In the genomic region with DNA sequence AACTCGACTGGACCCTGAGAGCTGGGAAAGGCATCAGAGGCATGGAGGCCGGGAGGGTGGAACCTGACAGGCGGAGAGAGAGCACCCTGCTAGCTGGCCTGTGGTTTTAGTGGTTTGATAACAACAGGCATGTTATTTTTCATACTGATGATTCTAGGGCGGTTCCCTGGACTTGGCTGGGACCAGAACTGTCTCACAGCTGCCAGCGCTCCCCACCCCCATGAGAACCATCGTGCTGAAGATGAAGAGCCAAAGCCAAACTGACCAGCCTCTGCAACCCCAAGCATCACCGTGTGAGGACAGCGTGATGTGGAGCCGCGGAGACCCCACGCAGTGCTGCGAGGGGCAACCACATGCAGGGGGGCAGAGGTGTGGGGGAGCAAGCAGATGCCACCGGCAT, we compare ENCODE assay signal across 11 cellular contexts. TPM values are rescaled to one million over a fixed set of nuclear protein-coding genes. Genes with fewer than 3 reads are reported as not detected.
DNase-seq lines count a peak whose midpoint lies in the region; ATAC-seq, FAIRE-seq and TF ChIP-seq lines count a peak whose summit lies in the region.
"Had no signal": no experiment of that assay in that cellular context is flagged by ENCODE, and none has a peak within 500 bp of the region (broad histone marks: within the 10 kb centered on the region; RNA-seq: fewer than 3 reads in every experiment).

No MANE protein-coding gene starts in this region.

- H2AFZ ChIP-seq in astrocyte (ENCODE audit: low read depth, low read length), result no peak overlapping the region

- H3K79me2 ChIP-seq in astrocyte (ENCODE audit: insufficient read depth, low read length), result peaks cover 17% of the 10 kb centered on the region

- H3K36me3 Mint-ChIP-seq in CD8-positive, alpha-beta T cell, result no peaks in the 10 kb centered on the region
- peaks cover 9% of the 10 kb centered on the region for H3K36me3 Mint-ChIP-seq in astrocyte (ENCODE audit: low read depth, unreplicated experiment)
- no peaks in the 10 kb centered on the region for H3K36me3 Mint-ChIP-seq in activated CD4-positive, alpha-beta memory T cell treated with anti-CD3 and anti-CD28 coated beads for 36 hours
- H3K36me3 Mint-ChIP-seq: CD14-positive monocyte had no signal

- DNase-seq in CD8-positive, alpha-beta T cell, result no peak
- DNase-seq in astrocyte (ENCODE audit: low read depth), result peak; percentile 88
- DNase-seq in cardiac septum (ENCODE audit: low spot score), result peak; percentile 82
- DNase-seq in COR-L47 (lab: John Stamatoyannopoulos, UW), result no peak
- no peak for DNase-seq in activated CD4-positive, alpha-beta memory T cell treated with anti-CD3 and anti-CD28 coated beads for 36 hours
- DNase-seq in effector CD8-positive, alpha-beta T cell (lab: John Stamatoyannopoulos, UW), result no peak
- DNase-seq in AG08396 (ENCODE audit: low spot score), result no peak
- DNase-seq: dermis blood vessel endothelial cell, NCI-H146 had no signal

- POLR2A ChIA-PET in CD8-positive, alpha-beta T cell (lab: Charles Lee), result interaction anchor here (1.2 to 2.1 kb wide), 2 partner anchors 11 to 122 kb away, joined by 3 to 15 read pairs; no protein-coding TSS in a partner anchor
- POLR2A ChIA-PET in activated CD4-positive, alpha-beta memory T cell treated with anti-CD3 and anti-CD28 coated beads for 36 hours (lab: Charles Lee), result interaction anchor here (1.4 kb wide), 2 partner anchors 10 to 124 kb away, joined by 3 to 9 read pairs; no protein-coding TSS in a partner anchor

- peaks cover 11% of the 10 kb centered on the region for H3K4me1 Mint-ChIP-seq in CD8-positive, alpha-beta T cell (ENCODE audit: low read depth)
- peaks cover 20% of the 10 kb centered on the region for H3K4me1 Mint-ChIP-seq in astrocyte (ENCODE audit: low read depth, unreplicated experiment)
- peaks cover 3% of the 10 kb centered on the region for H3K4me1 Mint-ChIP-seq in activated CD4-positive, alpha-beta memory T cell treated with anti-CD3 and anti-CD28 coated beads for 36 hours (ENCODE audit: low read depth)

- no peaks in the 10 kb centered on the region for H3K36me3 ChIP-seq in CD8-positive, alpha-beta T cell (ENCODE audit: insufficient read depth, low read length)
- H3K36me3 ChIP-seq in astrocyte (ENCODE audit: insufficient read depth, low read length), result peaks cover 5% of the 10 kb centered on the region
- H3K36me3 ChIP-seq in rectal smooth muscle tissue (ENCODE audit: control insufficient read depth, insufficient read depth, low read length), result peaks cover 11% of the 10 kb centered on the region

- intact Hi-C loops in CD8-positive, alpha-beta T cell (cut with DNase I, micrococcal nuclease), result no loop called here
- intact Hi-C loops in cardiac septum (cut with DNase I), result loop anchor here (5.0 kb wide), 1 partner anchor 35 kb away; no protein-coding TSS in a partner anchor
- intact Hi-C loops in activated CD4-positive, alpha-beta memory T cell treated with anti-CD3 and anti-CD28 coated beads for 36 hours (cut with micrococcal nuclease), result loop anchor here (10.0 kb wide), 1 partner anchor 58 kb away; no protein-coding TSS in a partner anchor

- peak overlapping the region; percentile 25 for H3K4me2 ChIP-seq in astrocyte (ENCODE audit: low read length)

- no peak for TF ChIP-seq CTCF in CD8-positive, alpha-beta T cell (IDR thresholded peaks at IDR 0.05)
- TF ChIP-seq CTCF in astrocyte (IDR thresholded peaks at IDR 0.05; ENCODE audit: insufficient read depth, low read depth, low read length), result no peak

- no peaks in the 10 kb centered on the region for H3K27me3 Mint-ChIP-seq in CD8-positive, alpha-beta T cell (ENCODE audit: low read depth)
- no peaks in the 10 kb centered on the region for H3K27me3 Mint-ChIP-seq in astrocyte (ENCODE audit: low read depth, unreplicated experiment)
- H3K27me3 Mint-ChIP-seq in activated CD4-positive, alpha-beta memory T cell treated with anti-CD3 and anti-CD28 coated beads for 36 hours, result no peaks in the 10 kb centered on the region

- H3K4me3 ChIP-seq in CD8-positive, alpha-beta T cell (ENCODE audit: low read depth, low read length), result no peak overlapping the region
- H3K4me3 ChIP-seq in astrocyte (ENCODE audit: insufficient read depth, low read depth, low read length) (no peak overlapping the region), rectal smooth muscle tissue (ENCODE audit: low read length) (no peak overlapping the region)

- no peaks in the 10 kb centered on the region for H3K9me3 Mint-ChIP-seq in CD8-positive, alpha-beta T cell
- H3K9me3 Mint-ChIP-seq in astrocyte (ENCODE audit: unreplicated experiment), result no peaks in the 10 kb centered on the region
- no peaks in the 10 kb centered on the region for H3K9me3 Mint-ChIP-seq in activated CD4-positive, alpha-beta memory T cell treated with anti-CD3 and anti-CD28 coated beads for 36 hours

- no peak for ATAC-seq in CD8-positive, alpha-beta T cell

- no peak for FAIRE-seq in astrocyte (lab: Jason Lieb, UNC)

- peaks cover 28% of the 10 kb centered on the region for H3K4me1 ChIP-seq in CD8-positive, alpha-beta T cell (ENCODE audit: insufficient read depth, low read length)
- H3K4me1 ChIP-seq in astrocyte (ENCODE audit: insufficient read depth, low read length) (peaks cover 19% of the 10 kb centered on the region), rectal smooth muscle tissue (ENCODE audit: control insufficient read depth, insufficient read depth, low read length) (peaks cover 48% of the 10 kb centered on the region)

- H3K9me3 ChIP-seq in CD8-positive, alpha-beta T cell (ENCODE audit: low read length), result no peaks in the 10 kb centered on the region
- no peaks in the 10 kb centered on the region for H3K9me3 ChIP-seq in astrocyte (ENCODE audit: insufficient read depth, low read depth, low read length)

- H3K27ac Mint-ChIP-seq in CD8-positive, alpha-beta T cell, result peak overlapping the region; percentile 78
- H3K27ac Mint-ChIP-seq in astrocyte (ENCODE audit: unreplicated experiment), result peak overlapping the region; percentile 38
- H3K27ac Mint-ChIP-seq in activated CD4-positive, alpha-beta memory T cell treated with anti-CD3 and anti-CD28 coated beads for 36 hours, result no peak overlapping the region
- H3K27ac Mint-ChIP-seq: CD14-positive monocyte had no signal

- H3K4me3 Mint-ChIP-seq in CD8-positive, alpha-beta T cell, result no peak overlapping the region
- H3K4me3 Mint-ChIP-seq in astrocyte (ENCODE audit: unreplicated experiment), result peak overlapping the region; percentile 50
- H3K4me3 Mint-ChIP-seq in activated CD4-positive, alpha-beta memory T cell treated with anti-CD3 and anti-CD28 coated beads for 36 hours, result no peak overlapping the region
- H3K4me3 Mint-ChIP-seq: CD14-positive monocyte had no signal

- H3K9ac ChIP-seq in astrocyte (ENCODE audit: low read length), result no peak overlapping the region
- H3K9ac ChIP-seq in rectal smooth muscle tissue (ENCODE audit: low read length), result peak overlapping the region; percentile 18

- CTCF ChIA-PET in CD8-positive, alpha-beta T cell (lab: Charles Lee), result interaction anchor here (1.0 to 6.2 kb wide), 33 partner anchors 8 to 246 kb away, joined by 3 to 71 read pairs (median 7); a partner anchor contains a TSS
- CTCF ChIA-PET in activated CD4-positive, alpha-beta memory T cell treated with anti-CD3 and anti-CD28 coated beads for 36 hours (lab: Charles Lee), result interaction anchor here (1.0 to 3.7 kb wide), 14 partner anchors 11 to 229 kb away, joined by 3 to 42 read pairs (median 6); a partner anchor contains a TSS

- H3K27ac ChIP-seq in CD8-positive, alpha-beta T cell (ENCODE audit: low read depth, low read length), result no peak overlapping the region
- no peak overlapping the region for H3K27ac ChIP-seq in astrocyte (ENCODE audit: low read depth, low read length)
- H3K27ac ChIP-seq in rectal smooth muscle tissue (ENCODE audit: low read depth, low read length), result peak overlapping the region; percentile 84

- H4K20me1 ChIP-seq in astrocyte (ENCODE audit: insufficient read depth, low read length), result peaks cover 64% of the 10 kb centered on the region

- no peaks in the 10 kb centered on the region for H3K27me3 ChIP-seq in CD8-positive, alpha-beta T cell (ENCODE audit: insufficient read depth, low read length)
- H3K27me3 ChIP-seq in astrocyte (ENCODE audit: insufficient read depth, low read length) (no peaks in the 10 kb centered on the region), rectal smooth muscle tissue (ENCODE audit: control insufficient read depth, insufficient read depth, low read length) (no peaks in the 10 kb centered on the region)

RNA-seq across cellular contexts. Expression of a gene that starts 28.5 kb away (rescaled TPM):
- total RNA-seq in CD8-positive, alpha-beta T cell, result 10 to 100 TPM; 23.9 to 27.8 TPM
- total RNA-seq in astrocyte (177 and 179 TPM in 2 replicates), cardiac septum (666 TPM)
- 1 to 10 TPM; 7.5 to 8.0 TPM for total RNA-seq in activated CD4-positive, alpha-beta memory T cell treated with anti-CD3 and anti-CD28 coated beads for 36 hours

RNA-seq across cellular contexts. Expression of a gene that starts 38.7 kb away (rescaled TPM):
- total RNA-seq in CD8-positive, alpha-beta T cell, result not detected
- total RNA-seq in astrocyte (not detected in 2 replicates), cardiac septum (1.9 TPM)
- 1 to 10 TPM; 1.1 to 2.3 TPM for total RNA-seq in activated CD4-positive, alpha-beta memory T cell treated with anti-CD3 and anti-CD28 coated beads for 36 hours
- total RNA-seq: dermis blood vessel endothelial cell had no signal

RNA-seq across cellular contexts. Expression of a gene that starts 44.1 kb away (rescaled TPM):
- total RNA-seq in CD8-positive, alpha-beta T cell, result 100 to 1,000 TPM; 316 to 336 TPM
- total RNA-seq in astrocyte (45.5 and 47.2 TPM in 2 replicates), cardiac septum (60.7 TPM)
- 10 to 100 TPM; 53.4 to 56.6 TPM for total RNA-seq in activated CD4-positive, alpha-beta memory T cell treated with anti-CD3 and anti-CD28 coated beads for 36 hours

RNA-seq across cellular contexts. Expression of a gene that starts 44.3 kb away (rescaled TPM):
- total RNA-seq in CD8-positive, alpha-beta T cell, result 10 to 100 TPM; 40.3 to 43.1 TPM
- total RNA-seq in astrocyte (24.3 and 26.0 TPM in 2 replicates), cardiac septum (21.4 TPM)
- total RNA-seq in activated CD4-positive, alpha-beta memory T cell treated with anti-CD3 and anti-CD28 coated beads for 36 hours, result 10 to 100 TPM; 29.1 to 29.2 TPM

RNA-seq across cellular contexts. Expression of a gene that starts 54.8 kb away (rescaled TPM):
- 100 to 1,000 TPM; 621 to 637 TPM for total RNA-seq in CD8-positive, alpha-beta T cell
- 143 and 176 TPM in 2 replicates for total RNA-seq in astrocyte
- 98.0 TPM for total RNA-seq in cardiac septum
- 100 to 1,000 TPM; 299 TPM for total RNA-seq in activated CD4-positive, alpha-beta memory T cell treated with anti-CD3 and anti-CD28 coated beads for 36 hours

Comparison
In these comparisons a context has a peak if more than half of its experiments do, and no peak if none do; other contexts are left out.
1. DNase-seq: peak in astrocyte (single experiment) and cardiac septum (single experiment); none in CD8-positive, alpha-beta T cell (0 of 7), COR-L47 (single experiment), activated CD4-positive, alpha-beta memory T cell treated with anti-CD3 and anti-CD28 coated beads for 36 hours (single experiment), effector CD8-positive, alpha-beta T cell (single experiment) and AG08396 (single experiment).
2. intact Hi-C loops: an anchor here in cardiac septum (5.0 kb wide) and activated CD4-positive, alpha-beta memory T cell treated with anti-CD3 and anti-CD28 coated beads for 36 hours (10.0 kb wide); none called in CD8-positive, alpha-beta T cell.